1 cellular context compared by ENCODE assay signal in the genomic region with DNA sequence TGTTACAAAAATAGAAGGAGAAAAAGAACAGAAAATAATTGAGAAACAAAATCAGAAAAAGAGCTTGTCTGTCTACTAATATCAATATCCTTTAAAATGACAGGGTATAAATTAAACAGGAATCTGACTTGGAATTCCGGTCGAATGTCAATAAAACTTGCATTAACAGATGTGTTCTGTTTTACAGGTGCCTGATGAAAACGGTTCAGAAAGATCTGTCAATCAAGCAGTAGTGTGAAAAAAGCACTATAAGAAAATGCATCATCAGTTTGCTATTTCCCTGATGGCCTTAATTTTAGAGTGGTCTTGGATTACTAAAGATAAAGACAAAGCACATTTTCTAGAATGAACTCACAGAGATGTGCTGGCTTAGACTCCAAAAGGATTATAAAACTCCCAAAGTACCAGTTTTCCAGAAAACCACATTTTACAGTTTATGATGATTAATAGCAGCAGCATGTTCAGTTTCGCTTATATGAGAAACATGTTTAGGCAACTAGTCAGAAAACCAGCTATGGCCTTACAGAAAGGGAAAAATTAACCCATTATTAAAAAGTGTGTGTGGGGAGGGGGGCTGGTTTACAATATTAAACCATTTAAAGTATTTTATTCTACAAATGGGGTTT.
TF ChIP-seq lines count a peak whose summit lies in the region.

No MANE protein-coding gene starts in this region.

TF ChIP-seq in GM12878, 131 proteins besides CTCF, POLR2A, EP300 and RAD21 (continued from another document):
- TF ChIP-seq, protein P1, sequence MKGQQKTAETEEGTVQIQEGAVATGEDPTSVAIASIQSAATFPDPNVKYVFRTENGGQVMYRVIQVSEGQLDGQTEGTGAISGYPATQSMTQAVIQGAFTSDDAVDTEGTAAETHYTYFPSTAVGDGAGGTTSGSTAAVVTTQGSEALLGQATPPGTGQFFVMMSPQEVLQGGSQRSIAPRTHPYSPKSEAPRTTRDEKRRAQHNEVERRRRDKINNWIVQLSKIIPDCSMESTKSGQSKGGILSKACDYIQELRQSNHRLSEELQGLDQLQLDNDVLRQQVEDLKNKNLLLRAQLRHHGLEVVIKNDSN (IDR thresholded peaks at IDR 0.05; ENCODE audit: borderline replicate concordance, extremely low read length, insufficient read depth, low read depth, low read length) = no peak
- TF ChIP-seq JUNB (IDR thresholded peaks at IDR 0.05) = 0 out of 2 replicates have a peak, but pooled peaks have one; percentile 26
- TF ChIP-seq TCF3 (IDR thresholded peaks at IDR 0.05; ENCODE audit: borderline replicate concordance, insufficient read depth, low read depth, low read length) = no peak
- TF ChIP-seq BCLAF1 (IDR thresholded peaks at IDR 0.05) = no peak
- no peak for TF ChIP-seq SKIL (IDR thresholded peaks at IDR 0.05; ENCODE audit: low read depth, poor library complexity, severe bottlenecking)
- TF ChIP-seq IKZF2 (IDR thresholded peaks at IDR 0.05) = peak; percentile 50 to 70; a peak in 3 of 4 replicates
- no peak for TF ChIP-seq KDM1A (IDR thresholded peaks at IDR 0.05; ENCODE audit: borderline replicate concordance)
- TF ChIP-seq NR2F1 (conservative IDR thresholded peaks at IDR 0.05) = no peak
- TF ChIP-seq IKZF1 (conservative IDR thresholded peaks at IDR 0.05) = peak; percentile 47
- TF ChIP-seq, protein P2, sequence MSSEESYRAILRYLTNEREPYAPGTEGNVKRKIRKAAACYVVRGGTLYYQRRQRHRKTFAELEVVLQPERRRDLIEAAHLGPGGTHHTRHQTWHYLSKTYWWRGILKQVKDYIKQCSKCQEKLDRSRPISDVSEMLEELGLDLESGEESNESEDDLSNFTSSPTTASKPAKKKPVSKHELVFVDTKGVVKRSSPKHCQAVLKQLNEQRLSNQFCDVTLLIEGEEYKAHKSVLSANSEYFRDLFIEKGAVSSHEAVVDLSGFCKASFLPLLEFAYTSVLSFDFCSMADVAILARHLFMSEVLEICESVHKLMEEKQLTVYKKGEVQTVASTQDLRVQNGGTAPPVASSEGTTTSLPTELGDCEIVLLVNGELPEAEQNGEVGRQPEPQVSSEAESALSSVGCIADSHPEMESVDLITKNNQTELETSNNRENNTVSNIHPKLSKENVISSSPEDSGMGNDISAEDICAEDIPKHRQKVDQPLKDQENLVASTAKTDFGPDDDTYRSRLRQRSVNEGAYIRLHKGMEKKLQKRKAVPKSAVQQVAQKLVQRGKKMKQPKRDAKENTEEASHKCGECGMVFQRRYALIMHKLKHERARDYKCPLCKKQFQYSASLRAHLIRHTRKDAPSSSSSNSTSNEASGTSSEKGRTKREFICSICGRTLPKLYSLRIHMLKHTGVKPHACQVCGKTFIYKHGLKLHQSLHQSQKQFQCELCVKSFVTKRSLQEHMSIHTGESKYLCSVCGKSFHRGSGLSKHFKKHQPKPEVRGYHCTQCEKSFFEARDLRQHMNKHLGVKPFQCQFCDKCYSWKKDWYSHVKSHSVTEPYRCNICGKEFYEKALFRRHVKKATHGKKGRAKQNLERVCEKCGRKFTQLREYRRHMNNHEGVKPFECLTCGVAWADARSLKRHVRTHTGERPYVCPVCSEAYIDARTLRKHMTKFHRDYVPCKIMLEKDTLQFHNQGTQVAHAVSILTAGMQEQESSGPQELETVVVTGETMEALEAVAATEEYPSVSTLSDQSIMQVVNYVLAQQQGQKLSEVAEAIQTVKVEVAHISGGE (CRISPR knock-in tag; IDR thresholded peaks at IDR 0.05) = no peak
- TF ChIP-seq PKNOX1 (IDR thresholded peaks at IDR 0.05) = peak; percentile 81
